In the genomic region with DNA sequence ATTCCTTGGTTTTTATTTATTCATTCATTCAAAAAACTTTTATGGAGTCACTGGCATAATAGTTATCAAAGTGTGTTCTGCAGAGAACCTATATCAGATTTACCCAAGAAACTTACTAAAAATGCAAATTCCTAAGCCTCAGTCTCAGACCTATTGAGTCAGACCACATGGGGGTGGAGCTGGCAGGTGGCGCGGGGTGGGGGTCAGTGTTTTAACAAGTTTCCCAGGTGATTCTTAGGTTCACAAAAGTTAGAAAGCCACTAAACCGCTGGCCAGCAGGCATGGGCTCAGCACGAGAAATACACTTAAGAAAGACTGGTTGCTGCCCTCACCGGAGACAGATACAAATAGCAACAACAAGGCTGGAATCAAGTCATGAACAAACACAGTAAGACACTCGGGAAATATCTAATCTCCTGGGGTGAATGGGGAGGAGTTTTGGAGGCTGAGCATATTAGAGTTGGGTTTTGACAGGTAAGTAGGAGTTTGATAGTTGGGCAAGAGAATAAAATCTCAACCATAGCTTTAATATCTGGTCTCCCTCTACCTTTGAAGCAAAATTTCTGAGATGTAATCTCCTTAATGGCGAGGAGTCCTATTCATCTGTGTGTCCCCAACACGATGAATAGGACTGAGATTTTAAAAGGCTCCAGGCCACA, we compare ENCODE assay signal across 22 cellular contexts.
DNase-seq lines count a peak whose midpoint lies in the region; TF ChIP-seq lines count a peak whose summit lies in the region.
"Had no signal": no experiment of that assay in that cellular context is flagged by ENCODE, and none has a peak within 500 bp of the region (broad histone marks: within the 10 kb centered on the region; RNA-seq: fewer than 3 reads in every experiment).

No MANE protein-coding gene starts in this region.

- intact Hi-C loops in posterior vena cava (cut with DNase I) (loop anchor here in 1 of 2 donors (1.0 kb wide), 1 partner anchor 26 kb away; no protein-coding TSS in a partner anchor), dorsolateral prefrontal cortex (cut with DNase I) (loop anchor here in 1 of 2 donors (10.0 kb wide), 1 partner anchor 208 kb away; no protein-coding TSS in a partner anchor)

- H3K4me3 ChIP-seq in GM12865 (ENCODE audit: low read depth, low read length) (no peak overlapping the region), dorsolateral prefrontal cortex (no peak overlapping the region)
- H3K4me3 ChIP-seq: GM23338 had no signal

- peak; percentile 52 for DNase-seq in NK-92 treated with Interleukin-12 subunit alpha and Interleukin-12 subunit beta, amount 100 ng/mL, for 24 hours (lab: John Stamatoyannopoulos, UW)
- DNase-seq in NK-92 (lab: John Stamatoyannopoulos, UW; ENCODE audit: unreplicated experiment) (no peak), GM12865 (ENCODE audit: low read depth) (peak; percentile 5), NAMALWA (ENCODE audit: low spot score) (peak; percentile 20), posterior vena cava (ENCODE audit: low spot score) (peak; percentile 20), dorsolateral prefrontal cortex (no peak), 8988T (no peak), NOMO-1 treated with dmso at 0.1 percent for 144 hours (lab: John Stamatoyannopoulos, UW; ENCODE audit: unreplicated experiment) (no peak)
- DNase-seq: AML-193, DMS53, EL, HCEC 1CT, Karpas-422, NCI-H1092 treated with DMSO at 0.1 percent for 48 hours, NCI-H1436 treated with DMSO at 0.1 percent for 48 hours, NCI-H1930, NCI-H510A, NCI-H748 treated with DMSO at 0.1 percent for 48 hours, PC-3, Right ventricle myocardium superior, T-helper 2 cell had no signal

- no peak for TF ChIP-seq CTCF in GM12865 (IDR thresholded peaks at IDR 0.05; ENCODE audit: insufficient read depth, low read depth, low read length, missing control alignments)
- no peak for TF ChIP-seq CTCF in dorsolateral prefrontal cortex (IDR thresholded peaks at IDR 0.05 in 54 of 56, conservative IDR thresholded peaks at IDR 0.05 in 2 of 56; ENCODE audit: low read depth in 1 of 56, partially characterized antibody in 56 of 56)

- H3K27ac ChIP-seq in dorsolateral prefrontal cortex: no peak overlapping the region

- H3K27me3 ChIP-seq in dorsolateral prefrontal cortex: peaks cover 0 to 2% (median 0%) of the 10 kb centered on the region in 45 donors

Comparison
In these comparisons a context has a peak if more than half of its experiments do, and no peak if none do; other contexts are left out.
1. DNase-seq: peak in NK-92 treated with Interleukin-12 subunit alpha and Interleukin-12 subunit beta, amount 100 ng/mL, for 24 hours (single experiment), GM12865 (single experiment), NAMALWA (single experiment) and posterior vena cava (single experiment); none in NK-92 (single experiment), dorsolateral prefrontal cortex (0 of 10), 8988T (single experiment) and NOMO-1 treated with dmso at 0.1 percent for 144 hours (single experiment).